In the genomic region with DNA sequence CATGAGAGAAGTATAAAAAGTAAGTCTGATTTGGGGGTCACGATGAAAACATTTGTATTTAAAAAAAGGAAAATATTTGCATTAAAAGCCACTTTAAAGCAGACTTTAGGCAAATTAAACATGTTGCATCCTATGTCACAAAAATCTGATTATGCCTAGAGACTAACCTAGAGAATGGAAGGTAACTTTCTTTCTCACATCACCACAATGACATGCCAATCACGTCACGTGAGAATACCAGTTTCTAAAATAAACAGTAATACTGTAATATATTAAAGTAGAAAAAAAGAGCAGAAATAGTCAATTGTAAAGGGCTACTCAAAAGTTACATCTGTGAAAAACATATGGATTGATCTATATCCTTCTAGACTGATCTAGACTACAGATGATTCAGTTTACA, we compare ENCODE assay signal across 15 cellular contexts. TPM values are rescaled to one million over a fixed set of nuclear protein-coding genes. Genes with fewer than 3 reads are reported as not detected.
DNase-seq lines count a peak whose midpoint lies in the region; ATAC-seq and TF ChIP-seq lines count a peak whose summit lies in the region.
"Had no signal": no experiment of that assay in that cellular context is flagged by ENCODE, and none has a peak within 500 bp of the region (broad histone marks: within the 10 kb centered on the region; RNA-seq: fewer than 3 reads in every experiment).

No MANE protein-coding gene starts in this region.

- no peaks in the 10 kb centered on the region for H3K27me3 ChIP-seq in smooth muscle cell (ENCODE audit: low read depth)
- H3K27me3 ChIP-seq: right atrium auricular region, tibial artery had no signal

- POLR2A ChIA-PET in activated CD8-positive, alpha-beta T cell treated with anti-CD3 and anti-CD28 coated beads for 36 hours (lab: Charles Lee): no interaction called here
- POLR2A ChIA-PET in activated CD8-positive, alpha-beta T cell treated with anti-CD3 and anti-CD28 coated beads, Interleukin-2, amount 10 ng/mL, durations not matched to agents 7 days and 5 days (lab: Charles Lee): no interaction called here

- in situ Hi-C loops in ACHN (cut with HindIII; ENCODE audit: low pct_ligation_motif_present, low pct_unique_long_range_greater_than_20kb, low sequenced_read_pairs): no loop called here

- H3K4me2 ChIP-seq in smooth muscle cell: peak overlapping the region; percentile 85

- H3K4me3 ChIP-seq in foreskin fibroblast (ENCODE audit: low read depth in 1 of 2, low read length in 2 of 2) (peak overlapping the region; percentile 23 to 95), smooth muscle cell (peak overlapping the region; percentile 96)
- H3K4me3 ChIP-seq: K562, right atrium auricular region had no signal

- CTCF ChIA-PET in activated CD8-positive, alpha-beta T cell treated with anti-CD3 and anti-CD28 coated beads for 36 hours (lab: Charles Lee): no interaction called here
- CTCF ChIA-PET in activated CD8-positive, alpha-beta T cell treated with anti-CD3 and anti-CD28 coated beads, Interleukin-2, amount 10 ng/mL, durations not matched to agents 7 days and 5 days (lab: Charles Lee): no interaction called here

- no peak overlapping the region for H2AFZ ChIP-seq in smooth muscle cell (ENCODE audit: low read depth)

- H3K36me3 ChIP-seq in smooth muscle cell (ENCODE audit: low read depth): no peaks in the 10 kb centered on the region
- H3K36me3 ChIP-seq: right atrium auricular region, tibial artery had no signal

- peaks cover 32% of the 10 kb centered on the region for H3K4me1 ChIP-seq in smooth muscle cell (ENCODE audit: low read depth)

- no peaks in the 10 kb centered on the region for H3K9me3 Mint-ChIP-seq in activated CD8-positive, alpha-beta T cell treated with anti-CD3 and anti-CD28 coated beads for 36 hours
- no peaks in the 10 kb centered on the region for H3K9me3 Mint-ChIP-seq in activated CD8-positive, alpha-beta T cell treated with anti-CD3 and anti-CD28 coated beads, Interleukin-2, amount 10 ng/mL, durations not matched to agents 7 days and 5 days (ENCODE audit: insufficient read depth)
- no peaks in the 10 kb centered on the region for H3K9me3 Mint-ChIP-seq in activated T-helper 17 cell treated with anti-CD3 and anti-CD28 coated beads, Interleukin-2, amount 50 U/mL, for 72 hours
- H3K9me3 Mint-ChIP-seq: T-helper 1 cell treated with Interleukin-12 subunit alpha and Interleukin-12 subunit beta and Interleukin-4 antibody, amounts not matched to agents 30 μg/mL and 1 μg/mL, for 36 hours had no signal

- intact Hi-C loops in activated CD8-positive, alpha-beta T cell treated with anti-CD3 and anti-CD28 coated beads for 36 hours (cut with micrococcal nuclease): loop anchor here (5.0 kb wide), 1 partner anchor 36 kb away; no protein-coding TSS in a partner anchor

- H3K27ac ChIP-seq in smooth muscle cell (ENCODE audit: low read depth): no peak overlapping the region
- H3K27ac ChIP-seq: right atrium auricular region, tibial artery had no signal

- no peaks in the 10 kb centered on the region for H3K9me3 ChIP-seq in smooth muscle cell (replicated peaks; ENCODE audit: low read depth)
- H3K9me3 ChIP-seq: right atrium auricular region, tibial artery had no signal

- H4K20me1 ChIP-seq in smooth muscle cell (ENCODE audit: low read depth): peaks cover 73% of the 10 kb centered on the region

- H3K27me3 Mint-ChIP-seq in activated CD8-positive, alpha-beta T cell treated with anti-CD3 and anti-CD28 coated beads for 36 hours: no peaks in the 10 kb centered on the region
- no peaks in the 10 kb centered on the region for H3K27me3 Mint-ChIP-seq in activated CD8-positive, alpha-beta T cell treated with anti-CD3 and anti-CD28 coated beads, Interleukin-2, amount 10 ng/mL, durations not matched to agents 7 days and 5 days (ENCODE audit: low read depth)
- H3K27me3 Mint-ChIP-seq in activated T-helper 17 cell treated with anti-CD3 and anti-CD28 coated beads, Interleukin-2, amount 50 U/mL, for 72 hours: no peaks in the 10 kb centered on the region

- H3K4me3 Mint-ChIP-seq in activated CD8-positive, alpha-beta T cell treated with anti-CD3 and anti-CD28 coated beads for 36 hours: peak overlapping the region; percentile 85
- H3K4me3 Mint-ChIP-seq in activated CD8-positive, alpha-beta T cell treated with anti-CD3 and anti-CD28 coated beads, Interleukin-2, amount 10 ng/mL, durations not matched to agents 7 days and 5 days: no peak overlapping the region
- H3K4me3 Mint-ChIP-seq in activated T-helper 17 cell treated with anti-CD3 and anti-CD28 coated beads, Interleukin-2, amount 50 U/mL, for 72 hours: peak overlapping the region; percentile 93

- H3K4me1 Mint-ChIP-seq in activated CD8-positive, alpha-beta T cell treated with anti-CD3 and anti-CD28 coated beads for 36 hours (ENCODE audit: low read depth): peaks cover 66% of the 10 kb centered on the region
- peaks cover 69% of the 10 kb centered on the region for H3K4me1 Mint-ChIP-seq in activated CD8-positive, alpha-beta T cell treated with anti-CD3 and anti-CD28 coated beads, Interleukin-2, amount 10 ng/mL, durations not matched to agents 7 days and 5 days (ENCODE audit: low read depth)
- peaks cover 46% of the 10 kb centered on the region for H3K4me1 Mint-ChIP-seq in activated T-helper 17 cell treated with anti-CD3 and anti-CD28 coated beads, Interleukin-2, amount 50 U/mL, for 72 hours

- no peak for DNase-seq in activated CD8-positive, alpha-beta T cell treated with anti-CD3 and anti-CD28 coated beads for 36 hours
- DNase-seq in activated CD8-positive, alpha-beta T cell treated with anti-CD3 and anti-CD28 coated beads, Interleukin-2, amount 10 ng/mL, durations not matched to agents 7 days and 5 days: no peak
- DNase-seq in foreskin fibroblast (no peak), smooth muscle cell (lab: John Stamatoyannopoulos, UW; ENCODE audit: unreplicated experiment) (no peak), ACHN (no peak)
- no peak for DNase-seq in stimulated activated CD4-positive, alpha-beta T cell treated with anti-CD3 and anti-CD28 coated beads, Interleukin-4, amount 100 ng/mL, for 4 hours
- DNase-seq: aorta, DMS79 treated with DMSO at 0.1 percent for 48 hours, tibial artery had no signal

- TF ChIP-seq CTCF in activated CD8-positive, alpha-beta T cell treated with anti-CD3 and anti-CD28 coated beads for 36 hours (IDR thresholded peaks at IDR 0.05): no peak
- TF ChIP-seq CTCF in foreskin fibroblast (IDR thresholded peaks at IDR 0.05; ENCODE audit: low read depth, low read length) (no peak), smooth muscle cell (IDR thresholded peaks at IDR 0.05; ENCODE audit: borderline replicate concordance, insufficient read depth, poor library complexity, severe bottlenecking) (no peak)

- no peak overlapping the region for H3K9ac ChIP-seq in smooth muscle cell (ENCODE audit: low read depth)

- H3K36me3 Mint-ChIP-seq in activated CD8-positive, alpha-beta T cell treated with anti-CD3 and anti-CD28 coated beads for 36 hours (ENCODE audit: low read depth): peaks cover 13% of the 10 kb centered on the region
- H3K36me3 Mint-ChIP-seq in activated CD8-positive, alpha-beta T cell treated with anti-CD3 and anti-CD28 coated beads, Interleukin-2, amount 10 ng/mL, durations not matched to agents 7 days and 5 days (ENCODE audit: low read depth): peaks cover 24% of the 10 kb centered on the region
- peaks cover 53% of the 10 kb centered on the region for H3K36me3 Mint-ChIP-seq in activated T-helper 17 cell treated with anti-CD3 and anti-CD28 coated beads, Interleukin-2, amount 50 U/mL, for 72 hours (ENCODE audit: low read depth)

- WGBS in smooth muscle cell (ENCODE audit: low lambda C conversion rate): 94% methylated on average over 3 of the region's 3 CpGs

- ATAC-seq in activated CD8-positive, alpha-beta T cell treated with anti-CD3 and anti-CD28 coated beads for 36 hours: no peak
- ATAC-seq in activated CD8-positive, alpha-beta T cell treated with anti-CD3 and anti-CD28 coated beads, Interleukin-2, amount 10 ng/mL, durations not matched to agents 7 days and 5 days: no peak
- ATAC-seq in activated T-helper 17 cell treated with anti-CD3 and anti-CD28 coated beads, Interleukin-2, amount 50 U/mL, for 72 hours (replicated peaks): no peak
- ATAC-seq in GM19455 (IDR thresholded peaks at IDR 0.05; ENCODE audit: unreplicated experiment): no peak
- ATAC-seq: K562 had no signal

- H3K79me2 ChIP-seq in smooth muscle cell (ENCODE audit: low read depth): peaks cover 82% of the 10 kb centered on the region

- H3K27ac Mint-ChIP-seq in activated CD8-positive, alpha-beta T cell treated with anti-CD3 and anti-CD28 coated beads for 36 hours: peak overlapping the region; percentile 25
- H3K27ac Mint-ChIP-seq in activated CD8-positive, alpha-beta T cell treated with anti-CD3 and anti-CD28 coated beads, Interleukin-2, amount 10 ng/mL, durations not matched to agents 7 days and 5 days: no peak overlapping the region
- H3K27ac Mint-ChIP-seq in activated T-helper 17 cell treated with anti-CD3 and anti-CD28 coated beads, Interleukin-2, amount 50 U/mL, for 72 hours: peak overlapping the region; percentile 53
- H3K27ac Mint-ChIP-seq: T-helper 1 cell treated with Interleukin-12 subunit alpha and Interleukin-12 subunit beta and Interleukin-4 antibody, amounts not matched to agents 30 μg/mL and 1 μg/mL, for 36 hours had no signal

- peaks cover 8% of the 10 kb centered on the region for H3F3A ChIP-seq in smooth muscle cell (ENCODE audit: low read depth)

RNA-seq across cellular contexts. Expression of gene CHIC2, which starts 3.3 kb away (rescaled TPM):
- total RNA-seq in activated CD8-positive, alpha-beta T cell treated with anti-CD3 and anti-CD28 coated beads for 36 hours: 10 to 100 TPM; 16.8 to 17.5 TPM
- 10 to 100 TPM; 14.6 to 17.1 TPM for total RNA-seq in activated CD8-positive, alpha-beta T cell treated with anti-CD3 and anti-CD28 coated beads, Interleukin-2, amount 10 ng/mL, durations not matched to agents 7 days and 5 days
- total RNA-seq in activated T-helper 17 cell treated with anti-CD3 and anti-CD28 coated beads, Interleukin-2, amount 50 U/mL, for 72 hours: 10 to 100 TPM; 12.8 to 21.8 TPM
- total RNA-seq in smooth muscle cell: 61.0 and 61.4 TPM in 2 replicates
- polyA plus RNA-seq in smooth muscle cell: 52.2 and 57.0 TPM in 2 replicates

RNA-seq across cellular contexts. Expression of gene GSX2, which starts 38.9 kb away (rescaled TPM):
- total RNA-seq in activated CD8-positive, alpha-beta T cell treated with anti-CD3 and anti-CD28 coated beads for 36 hours: not detected
- not detected for total RNA-seq in activated CD8-positive, alpha-beta T cell treated with anti-CD3 and anti-CD28 coated beads, Interleukin-2, amount 10 ng/mL, durations not matched to agents 7 days and 5 days
- not detected for total RNA-seq in activated T-helper 17 cell treated with anti-CD3 and anti-CD28 coated beads, Interleukin-2, amount 50 U/mL, for 72 hours
- total RNA-seq in smooth muscle cell: not detected in 2 replicates
- polyA plus RNA-seq in smooth muscle cell: not detected in 2 replicates
- total RNA-seq: aorta, K562, mesenteric fat pad, right atrium auricular region had no signal
- polyA plus RNA-seq: aorta, K562 had no signal
